8 cellular contexts compared by ENCODE assay signal in the genomic region with DNA sequence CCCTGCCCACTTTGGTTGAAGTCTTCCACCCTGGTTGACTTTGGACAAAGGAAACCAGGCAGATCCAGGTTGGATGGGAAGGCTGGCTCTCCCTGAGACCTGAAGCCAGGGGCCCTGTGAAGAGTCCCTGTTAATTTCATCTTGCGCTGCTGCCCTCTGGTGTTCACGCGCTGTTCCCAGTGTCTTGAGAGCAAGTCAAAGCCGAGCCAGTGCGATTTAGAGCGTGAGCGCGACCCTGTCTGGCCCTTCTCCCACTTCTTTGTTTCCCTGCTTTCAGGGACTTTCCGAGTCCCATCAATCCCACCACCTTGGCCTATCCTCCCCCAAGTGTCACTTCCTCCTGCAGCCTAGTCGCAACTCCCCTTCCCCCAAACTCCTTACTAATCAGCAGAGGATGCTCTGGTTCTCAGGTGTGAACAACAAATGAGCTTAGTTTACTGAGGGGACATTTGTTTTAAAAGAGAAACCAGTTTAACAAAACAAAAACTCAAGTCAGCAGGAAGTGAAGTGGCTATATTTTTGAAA. TPM values are rescaled to one million over a fixed set of nuclear protein-coding genes. Genes with fewer than 3 reads are reported as not detected.
DNase-seq lines count a peak whose midpoint lies in the region; ATAC-seq, FAIRE-seq and TF ChIP-seq lines count a peak whose summit lies in the region.

No MANE protein-coding gene starts in this region.

- peak overlapping the region; percentile 81 for H2AFZ ChIP-seq in endothelial cell of umbilical vein (ENCODE audit: low read depth, low read length)

- peak; percentile 90 to 95 for TF ChIP-seq CTCF in endothelial cell of umbilical vein (IDR thresholded peaks at IDR 0.05; ENCODE audit: extremely low read depth in 1 of 2, insufficient read depth in 1 of 2, low read depth in 1 of 2, low read length in 2 of 2)

- H3K9ac ChIP-seq in endothelial cell of umbilical vein (replicated peaks; ENCODE audit: extremely low read depth, insufficient read depth, low read length) = peak overlapping the region; percentile 20

- peak; percentile 14 to 32 for ATAC-seq in naive B cell (ENCODE audit: low read depth in 2 of 2)
- ATAC-seq in stimulated activated memory B cell treated with anti-CD40 and anti-IgM and Interleukin-4, amounts not matched to agents 10 μg/mL and 1 μg/mL and 100 μg/mL, for 72 hours = peak; percentile 61

- peaks cover 71% of the 10 kb centered on the region for H3K4me1 Mint-ChIP-seq in activated CD4-positive, alpha-beta memory T cell treated with anti-CD3 and anti-CD28 coated beads, Interleukin-2, amount 10 ng/mL, durations not matched to agents 7 days and 5 days
- peaks cover 64 to 81% (median 73%) of the 10 kb centered on the region in 3 donors for H3K4me1 Mint-ChIP-seq in naive B cell
- peaks cover 54% of the 10 kb centered on the region for H3K4me1 Mint-ChIP-seq in stimulated activated memory B cell treated with anti-CD40 and anti-IgM and Interleukin-4, amounts not matched to agents 10 μg/mL and 1 μg/mL and 100 μg/mL, for 72 hours

- CTCF ChIA-PET in activated CD4-positive, alpha-beta memory T cell treated with anti-CD3 and anti-CD28 coated beads, Interleukin-2, amount 10 ng/mL, durations not matched to agents 7 days and 5 days (lab: Charles Lee) = interaction anchor here (0.6 to 9.1 kb wide), 45 partner anchors 8 to 611 kb away, joined by 3 to 97 read pairs (median 7); partner anchors contain the start of genes N4BP2 and UBE2K
- CTCF ChIA-PET in endothelial cell of umbilical vein (lab: Charles Lee) = interaction anchor here (0.6 to 6.5 kb wide), 35 partner anchors 7 to 840 kb away, joined by 3 to 72 read pairs (median 4); partner anchors contain the start of gene N4BP2

- H4K20me1 ChIP-seq in endothelial cell of umbilical vein (replicated peaks; ENCODE audit: control insufficient read depth, extremely low read depth, insufficient read depth, low read length) = no peaks in the 10 kb centered on the region

- no peak overlapping the region for H3K4me3 ChIP-seq in endothelial cell of umbilical vein (replicated peaks in 1 of 3; ENCODE audit: insufficient read depth in 1 of 3, low read depth in 1 of 3, low read length in 3 of 3)

- no peak for TF ChIP-seq POLR2A in endothelial cell of umbilical vein (IDR thresholded peaks at IDR 0.05; ENCODE audit: low read depth, low read length)

- H3K9me3 ChIP-seq in endothelial cell of umbilical vein (replicated peaks; ENCODE audit: control insufficient read depth, insufficient read depth, low read length) = no peaks in the 10 kb centered on the region

- peaks cover 10% of the 10 kb centered on the region for H3K36me3 Mint-ChIP-seq in activated CD4-positive, alpha-beta memory T cell treated with anti-CD3 and anti-CD28 coated beads, Interleukin-2, amount 10 ng/mL, durations not matched to agents 7 days and 5 days (ENCODE audit: low read depth)
- no peaks in the 10 kb centered on the region for H3K36me3 Mint-ChIP-seq in naive B cell
- no peaks in the 10 kb centered on the region for H3K36me3 Mint-ChIP-seq in stimulated activated memory B cell treated with anti-CD40 and anti-IgM and Interleukin-4, amounts not matched to agents 10 μg/mL and 1 μg/mL and 100 μg/mL, for 72 hours

- no peaks in the 10 kb centered on the region for H3K36me3 ChIP-seq in endothelial cell of umbilical vein (ENCODE audit: control insufficient read depth in 2 of 2, extremely low read depth in 1 of 2, insufficient read depth in 2 of 2, low read length in 2 of 2)

- peaks cover 5% of the 10 kb centered on the region for H3K27me3 Mint-ChIP-seq in activated CD4-positive, alpha-beta memory T cell treated with anti-CD3 and anti-CD28 coated beads, Interleukin-2, amount 10 ng/mL, durations not matched to agents 7 days and 5 days
- no peaks in the 10 kb centered on the region for H3K27me3 Mint-ChIP-seq in naive B cell
- no peaks in the 10 kb centered on the region for H3K27me3 Mint-ChIP-seq in stimulated activated memory B cell treated with anti-CD40 and anti-IgM and Interleukin-4, amounts not matched to agents 10 μg/mL and 1 μg/mL and 100 μg/mL, for 72 hours

- intact Hi-C loops in endothelial cell of umbilical vein (cut with micrococcal nuclease) = loop anchor here (1.0 to 2.0 kb wide), 6 partner anchors 55 to 331 kb away; no protein-coding TSS in a partner anchor

- H3K4me3 Mint-ChIP-seq in activated CD4-positive, alpha-beta memory T cell treated with anti-CD3 and anti-CD28 coated beads, Interleukin-2, amount 10 ng/mL, durations not matched to agents 7 days and 5 days = peak overlapping the region; percentile 73
- H3K4me3 Mint-ChIP-seq in naive B cell = peak overlapping the region; percentile 50 to 92 (median 78)
- peak overlapping the region; percentile 69 for H3K4me3 Mint-ChIP-seq in stimulated activated memory B cell treated with anti-CD40 and anti-IgM and Interleukin-4, amounts not matched to agents 10 μg/mL and 1 μg/mL and 100 μg/mL, for 72 hours

- dilution Hi-C loops in endothelial cell of umbilical vein (cut with MboI; ENCODE audit: extremely low pct_ligation_motif_present, low sequenced_read_pairs) = no loop called here

- POLR2A ChIA-PET in activated CD4-positive, alpha-beta memory T cell treated with anti-CD3 and anti-CD28 coated beads, Interleukin-2, amount 10 ng/mL, durations not matched to agents 7 days and 5 days (lab: Charles Lee) = interaction anchor here (0.7 to 10.6 kb wide), 15 partner anchors 16 to 611 kb away, joined by 3 to 143 read pairs (median 5); partner anchors contain the start of genes N4BP2, RHOH and UBE2K
- POLR2A ChIA-PET in endothelial cell of umbilical vein (lab: Charles Lee) = no interaction called here

- peak overlapping the region; percentile 46 for H3K4me2 ChIP-seq in endothelial cell of umbilical vein (ENCODE audit: insufficient read depth, low read length)

- peaks cover 11% of the 10 kb centered on the region for H3K4me1 ChIP-seq in endothelial cell of umbilical vein (ENCODE audit: control insufficient read depth, extremely low read depth, insufficient read depth, low read length)

- no peaks in the 10 kb centered on the region for H3K27me3 ChIP-seq in endothelial cell of umbilical vein (ENCODE audit: control insufficient read depth in 2 of 2, insufficient read depth in 2 of 2, low read length in 2 of 2)

- no peaks in the 10 kb centered on the region for H3K9me1 ChIP-seq in endothelial cell of umbilical vein (replicated peaks; ENCODE audit: control insufficient read depth, extremely low read depth, insufficient read depth, low read length)

- H3K27ac Mint-ChIP-seq in activated CD4-positive, alpha-beta memory T cell treated with anti-CD3 and anti-CD28 coated beads, Interleukin-2, amount 10 ng/mL, durations not matched to agents 7 days and 5 days = peak overlapping the region; percentile 98
- H3K27ac Mint-ChIP-seq in naive B cell = peak overlapping the region; percentile 95 to 98 (median 98)
- peak overlapping the region; percentile 81 for H3K27ac Mint-ChIP-seq in stimulated activated memory B cell treated with anti-CD40 and anti-IgM and Interleukin-4, amounts not matched to agents 10 μg/mL and 1 μg/mL and 100 μg/mL, for 72 hours

- no peaks in the 10 kb centered on the region for H3K79me2 ChIP-seq in endothelial cell of umbilical vein (ENCODE audit: control insufficient read depth, insufficient read depth, low read length)

- no peak overlapping the region for H3K27ac ChIP-seq in endothelial cell of umbilical vein (ENCODE audit: insufficient read depth, low read depth, low read length)

- no TSS peak for BruUV-seq in endothelial cell of umbilical vein (replicated peaks; lab: Mats Ljungman, UMichigan)

- FAIRE-seq in endothelial cell of umbilical vein (lab: Jason Lieb, UNC) = peak; percentile 90

- peak; percentile 87 for DNase-seq in activated gamma-delta T cell treated with Interleukin-2 at 50 U/mL for 16 hours
- no peak for DNase-seq in activated gamma-delta T cell (lab: John Stamatoyannopoulos, UW)
- DNase-seq in HT-29 (ENCODE audit: low spot score) = peak; percentile 92
- DNase-seq in activated CD4-positive, alpha-beta memory T cell treated with anti-CD3 and anti-CD28 coated beads, Interleukin-2, amount 10 ng/mL, durations not matched to agents 7 days and 5 days = peak; percentile 92
- peak; percentile 86 for DNase-seq in endothelial cell of umbilical vein (ENCODE audit: low read depth, low spot score)
- DNase-seq in naive B cell = peak; percentile 78
- DNase-seq in amniotic stem cell (lab: John Stamatoyannopoulos, UW) = no peak

- H3K9me3 Mint-ChIP-seq in activated CD4-positive, alpha-beta memory T cell treated with anti-CD3 and anti-CD28 coated beads, Interleukin-2, amount 10 ng/mL, durations not matched to agents 7 days and 5 days = peaks cover 5% of the 10 kb centered on the region
- H3K9me3 Mint-ChIP-seq in naive B cell = peaks cover 0 to 3% (median 0%) of the 10 kb centered on the region in 7 donors
- H3K9me3 Mint-ChIP-seq in stimulated activated memory B cell treated with anti-CD40 and anti-IgM and Interleukin-4, amounts not matched to agents 10 μg/mL and 1 μg/mL and 100 μg/mL, for 72 hours = peaks cover 5% of the 10 kb centered on the region

TF ChIP-seq in endothelial cell of umbilical vein, 7 proteins besides CTCF, POLR2A, EP300 and RAD21 (continues in another document):
- no peak for TF ChIP-seq GATA2 (IDR thresholded peaks at IDR 0.05; ENCODE audit: insufficient read depth, insufficient read length, low read depth, low read length)
- no peak for TF ChIP-seq FOS (IDR thresholded peaks at IDR 0.05; ENCODE audit: borderline replicate concordance, insufficient read depth, low read length)
- no peak for TF ChIP-seq EZH2 (IDR thresholded peaks at IDR 0.05; ENCODE audit: borderline replicate concordance, low read depth, low read length, severe bottlenecking)
- TF ChIP-seq, protein P1, sequence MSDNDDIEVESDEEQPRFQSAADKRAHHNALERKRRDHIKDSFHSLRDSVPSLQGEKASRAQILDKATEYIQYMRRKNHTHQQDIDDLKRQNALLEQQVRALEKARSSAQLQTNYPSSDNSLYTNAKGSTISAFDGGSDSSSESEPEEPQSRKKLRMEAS (IDR thresholded peaks at IDR 0.05; ENCODE audit: insufficient read depth, insufficient read length) = no peak
- TF ChIP-seq MYC (IDR thresholded peaks at IDR 0.05; ENCODE audit: low read depth, low read length) = no peak
- TF ChIP-seq JUN (IDR thresholded peaks at IDR 0.05; ENCODE audit: borderline replicate concordance, insufficient read depth, insufficient read length, low read depth) = no peak

RNA-seq across cellular contexts. Expression of gene CHRNA9, which starts 25.8 kb away (rescaled TPM):
- total RNA-seq in HT-29 (2014; rRNA removed; shearing (Covaris generic)) = not detected in 2 replicates
- total RNA-seq in activated CD4-positive, alpha-beta memory T cell treated with anti-CD3 and anti-CD28 coated beads, Interleukin-2, amount 10 ng/mL, durations not matched to agents 7 days and 5 days = not detected
- total RNA-seq in endothelial cell of umbilical vein = not detected in 2 replicates
- polyA plus RNA-seq in endothelial cell of umbilical vein (not detected in 2 replicates), naive B cell (ENCODE audit: low read depth in 6 of 6) (under 1 TPM in 1 of 6 donors, not detected in 5; 0.25 TPM)
- polyA plus RNA-seq in endothelial cell of umbilical vein (2011; cell fraction: cytosol; rRNA removed) = not detected in 2 replicates
- polyA plus RNA-seq in endothelial cell of umbilical vein (2011; cell fraction: nucleus; rRNA removed) = not detected in 2 replicates
- not detected in 2 replicates for polyA plus RNA-seq in endothelial cell of umbilical vein (2012)
- polyA minus RNA-seq in endothelial cell of umbilical vein = not detected in 2 replicates
- polyA minus RNA-seq in endothelial cell of umbilical vein (2011; cell fraction: cytosol; rRNA and poly(A)+ RNA removed) = 32.4 TPM
- polyA minus RNA-seq in endothelial cell of umbilical vein (2011; cell fraction: nucleus; rRNA and poly(A)+ RNA removed) = not detected in 2 replicates

Comparison
In these comparisons a context has a peak if more than half of its experiments do, and no peak if none do; other contexts are left out.
1. DNase-seq: peak in activated gamma-delta T cell treated with Interleukin-2 at 50 U/mL for 16 hours (single experiment), HT-29 (single experiment), activated CD4-positive, alpha-beta memory T cell treated with anti-CD3 and anti-CD28 coated beads, Interleukin-2, amount 10 ng/mL, durations not matched to agents 7 days and 5 days (single experiment), endothelial cell of umbilical vein (single experiment) and naive B cell (single experiment); none in activated gamma-delta T cell (single experiment) and amniotic stem cell (single experiment).
2. Peak in every context shown above with its lines, with median percentiles within 50 percentile points of each other: H3K27ac Mint-ChIP-seq and H3K4me3 Mint-ChIP-seq.